1 cellular context compared by ENCODE assay signal in genomic region chr3:101519685-101520365, GRCh38.
TF ChIP-seq lines count a peak whose summit lies in the region.

No MANE protein-coding gene starts in this region.

TF ChIP-seq in endothelial cell of umbilical vein, 7 proteins besides CTCF, POLR2A, EP300 and RAD21:
- TF ChIP-seq GATA2 (IDR thresholded peaks at IDR 0.05; ENCODE audit: insufficient read depth, insufficient read length, low read depth, low read length) (no peak), JUN (IDR thresholded peaks at IDR 0.05; ENCODE audit: borderline replicate concordance, insufficient read depth, insufficient read length, low read depth) (no peak), EZH2 (IDR thresholded peaks at IDR 0.05; ENCODE audit: borderline replicate concordance, low read depth, low read length, severe bottlenecking) (no peak), MYC (IDR thresholded peaks at IDR 0.05; ENCODE audit: low read depth, low read length) (no peak), FOS (IDR thresholded peaks at IDR 0.05; ENCODE audit: borderline replicate concordance, insufficient read depth, low read length) (no peak)
